ENCODE assay signal across 21 cellular contexts in the genomic region with DNA sequence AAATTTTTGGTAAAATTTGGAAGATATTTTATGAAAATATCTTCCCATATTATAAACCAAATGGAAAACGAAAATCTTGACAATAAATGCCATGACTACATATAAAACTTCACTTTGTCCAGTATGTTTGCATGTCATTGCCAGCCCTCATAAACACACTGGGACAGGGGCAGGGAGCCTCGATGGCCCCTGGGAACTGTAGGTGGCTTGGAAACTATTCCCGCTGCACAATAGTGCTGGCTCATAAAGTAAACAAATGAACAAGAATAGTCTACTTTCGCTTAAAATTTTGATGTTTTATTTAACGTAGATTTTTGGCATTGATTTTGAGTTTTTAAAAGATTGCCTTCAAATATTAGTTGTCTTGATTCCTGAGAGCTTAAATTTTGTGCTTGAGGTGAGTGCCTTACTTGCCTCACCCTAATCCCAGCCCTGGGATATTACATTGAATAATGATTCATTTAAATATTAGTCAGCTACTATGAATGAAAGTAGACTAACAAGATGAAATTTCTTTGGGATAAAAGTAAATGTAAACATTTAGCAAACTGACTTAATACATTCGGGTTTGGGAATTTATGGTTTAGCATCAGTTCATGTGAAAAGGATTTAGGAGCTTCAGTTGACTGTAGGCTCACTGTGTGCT.
"Had no signal": no experiment of that assay in that cellular context is flagged by ENCODE, and none has a peak within 500 bp of the region (broad histone marks: within the 10 kb centered on the region; RNA-seq: fewer than 3 reads in every experiment).

No MANE protein-coding gene starts in this region.

- ATAC-seq: Panc1 had no signal

- H3K27ac ChIP-seq: HL-60, SJSA1, SK-N-MC had no signal

- H3K36me3 ChIP-seq: SJSA1 had no signal

- FAIRE-seq: HTR-8/SVneo had no signal

- H3K4me3 ChIP-seq: SJSA1, SK-N-MC had no signal

- DNase-seq: KBM-7, MV-4-11, NCI-H1048, NCI-H1105, NCI-H1417, NCI-H1436 treated with DMSO at 0.1 percent for 48 hours, NCI-H1694, NCI-H1930, NCI-H2081, NCI-H2107, NCI-H2227 treated with DMSO at 0.1 percent for 48 hours, NCI-H526 treated with DMSO at 0.1 percent for 48 hours, NCI-H748 treated with DMSO at 0.1 percent for 48 hours, Right ventricle myocardium superior, SIG-M5, SW 1271 had no signal

- H3K9me3 ChIP-seq: SJSA1 had no signal
